14 cellular contexts compared by ENCODE assay signal in the genomic region with DNA sequence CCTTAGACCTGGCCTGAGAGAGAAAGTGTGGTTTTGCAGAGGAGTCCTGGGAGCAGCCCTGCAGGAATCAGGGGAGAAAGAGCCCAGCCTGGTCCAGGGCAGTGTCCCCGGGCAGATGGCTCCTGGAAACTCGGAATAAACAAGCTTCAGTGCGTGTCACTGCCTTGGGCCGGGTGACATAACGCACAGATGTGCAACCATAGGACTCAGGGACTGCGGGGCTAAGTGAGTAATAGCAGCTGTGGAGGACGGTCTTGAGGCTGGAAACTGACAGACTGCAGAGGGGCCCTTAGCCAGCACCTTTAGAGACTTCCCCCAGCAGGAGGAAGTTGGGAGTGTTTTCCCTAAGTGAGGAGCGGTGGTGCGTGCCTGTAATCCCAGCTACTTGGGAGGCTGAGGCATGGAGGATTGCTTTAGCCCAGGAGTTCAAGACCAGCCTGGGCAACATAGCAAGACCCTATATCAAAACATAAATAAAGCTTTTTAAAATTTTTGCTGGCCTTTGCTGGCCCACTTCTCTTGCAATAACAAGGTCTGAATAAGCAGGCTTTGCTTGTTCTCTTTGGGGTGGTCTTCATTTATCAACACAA. TPM values are rescaled to one million over a fixed set of nuclear protein-coding genes. Genes with fewer than 3 reads are reported as not detected.
DNase-seq lines count a peak whose midpoint lies in the region; ATAC-seq, FAIRE-seq and TF ChIP-seq lines count a peak whose summit lies in the region.
"Had no signal": no experiment of that assay in that cellular context is flagged by ENCODE, and none has a peak within 500 bp of the region (broad histone marks: within the 10 kb centered on the region; RNA-seq: fewer than 3 reads in every experiment).

No MANE protein-coding gene starts in this region.

- peak; percentile 43 for DNase-seq in NCI-H82 (lab: John Stamatoyannopoulos, UW)
- no peak for DNase-seq in NCI-H82 treated with DMSO at 0.1 percent for 48 hours (lab: John Stamatoyannopoulos, UW; ENCODE audit: unreplicated experiment)
- DNase-seq in SJCRH30 = peak; percentile 76 to 88
- DNase-seq in HepG2 (ENCODE audit: low spot score) = no peak
- DNase-seq in type B pancreatic cell (ENCODE audit: extremely low spot score, unreplicated experiment) = no peak
- DNase-seq in testis = no peak
- DNase-seq in psoas muscle = no peak
- DNase-seq: Calu3, NCI-H1417, NCI-H526, occipital lobe, SK-N-SH had no signal

- H3K4me3 ChIP-seq in SJCRH30 = no peak overlapping the region
- H3K4me3 ChIP-seq in HepG2 (replicated peaks in 1 of 3; ENCODE audit: insufficient read depth in 1 of 3, low read depth in 2 of 3, low read length in 3 of 3) = no peak overlapping the region
- no peak overlapping the region for H3K4me3 ChIP-seq in testis
- no peak overlapping the region for H3K4me3 ChIP-seq in psoas muscle

- H3K36me3 ChIP-seq in SJCRH30 (no peaks in the 10 kb centered on the region), HepG2 (replicated peaks in 1 of 2; ENCODE audit: control insufficient read depth in 1 of 2, insufficient read depth in 2 of 2, low read length in 2 of 2) (no peaks in the 10 kb centered on the region), testis (ENCODE audit: low read depth, missing control alignments) (no peaks in the 10 kb centered on the region), psoas muscle (ENCODE audit: insufficient read depth in 1 of 2, low read depth in 1 of 2) (no peaks in the 10 kb centered on the region)

- CTCF ChIA-PET in HepG2 (lab: Yijun Ruan, JAX; ENCODE audit: low intra/inter-chr PET ratio, low total read pairs) = no interaction called here

- H3K4me1 ChIP-seq in SJCRH30 = peaks cover 33% of the 10 kb centered on the region
- peaks cover 62% of the 10 kb centered on the region for H3K4me1 ChIP-seq in HepG2 (ENCODE audit: insufficient read depth, low read length)
- H3K4me1 ChIP-seq in testis = peaks cover 18% of the 10 kb centered on the region
- H3K4me1 ChIP-seq in psoas muscle = peaks cover 16% of the 10 kb centered on the region

- H3K9me3 ChIP-seq in SJCRH30 (replicated peaks) = no peaks in the 10 kb centered on the region
- H3K9me3 ChIP-seq in HepG2 (ENCODE audit: low read length) = no peaks in the 10 kb centered on the region
- H3K9me3 ChIP-seq in testis = no peaks in the 10 kb centered on the region
- no peaks in the 10 kb centered on the region for H3K9me3 ChIP-seq in psoas muscle
- H3K9me3 ChIP-seq: SK-N-SH had no signal

- no TSS peak for BruUV-seq in HepG2 (replicated peaks; lab: Mats Ljungman, UMichigan)

- H4K20me1 ChIP-seq in HepG2 (ENCODE audit: insufficient read depth, low read length) = no peaks in the 10 kb centered on the region

- in situ Hi-C loops in HepG2 (cut with HindIII; ENCODE audit: extremely low pct_ligation_motif_present, low pct_unique_long_range_greater_than_20kb) = no loop called here

- H3K27me3 ChIP-seq in SJCRH30 (no peaks in the 10 kb centered on the region), HepG2 (ENCODE audit: control insufficient read depth in 1 of 2, insufficient read depth in 2 of 2, low read length in 2 of 2) (peaks cover 0 to 12% of the 10 kb centered on the region in 2 experiments; a peak in 2 of 5 replicates), testis (no peaks in the 10 kb centered on the region), psoas muscle (ENCODE audit: insufficient read depth in 3 of 3, low read length in 2 of 3) (peaks cover 0 to 7% (median 4%) of the 10 kb centered on the region in 3 donors)

- FAIRE-seq in HepG2 (lab: Jason Lieb, UNC) = no peak

- no peak for TF ChIP-seq POLR2A in HepG2 (IDR thresholded peaks at IDR 0.05; ENCODE audit: insufficient read depth in 1 of 2, low read depth in 2 of 2, low read length in 2 of 2)
- TF ChIP-seq POLR2A in testis (IDR thresholded peaks at IDR 0.05) = no peak

- intact Hi-C loops in HepG2 (cut with micrococcal nuclease; ENCODE audit: unreplicated experiment) = no loop called here
- intact Hi-C loops in testis (cut with DNase I; ENCODE audit: low total_unique reads) = no loop called here
- intact Hi-C loops in psoas muscle (cut with DNase I) = no loop called here

- peak; percentile 12; the same call in 1 of the 3 replicates for ATAC-seq in HepG2
- ATAC-seq in GM18873 (IDR thresholded peaks at IDR 0.05; ENCODE audit: low FRiP score, unreplicated experiment) = no peak
- ATAC-seq in psoas muscle = no peak

- H3K9me3 Mint-ChIP-seq in type B pancreatic cell = no peaks in the 10 kb centered on the region
- H3K9me3 Mint-ChIP-seq: activated naive CD4-positive, alpha-beta T cell treated with anti-CD3 and anti-CD28 coated beads, Interleukin-2, amount 50 U/mL, for 24 hours had no signal

- peaks cover 19% of the 10 kb centered on the region for H3K4me1 Mint-ChIP-seq in type B pancreatic cell (ENCODE audit: unreplicated experiment)

- 44% methylated on average over 2 of the region's 9 CpGs for WGBS in HepG2 (ENCODE audit: low lambda C conversion rate)
- 87 to 92% methylated on average over 9 of the region's 9 CpGs for WGBS in testis, 2 donors
- WGBS in psoas muscle, 3 donors = 33 to 65% (median 47%) methylated on average over 9 of the region's 9 CpGs

- peak overlapping the region; percentile 29 for H3K27ac Mint-ChIP-seq in type B pancreatic cell
- H3K27ac Mint-ChIP-seq: activated naive CD4-positive, alpha-beta T cell treated with anti-CD3 and anti-CD28 coated beads, Interleukin-2, amount 50 U/mL, for 24 hours had no signal

- H3K36me3 Mint-ChIP-seq in type B pancreatic cell = no peaks in the 10 kb centered on the region
- H3K36me3 Mint-ChIP-seq: activated naive CD4-positive, alpha-beta T cell treated with anti-CD3 and anti-CD28 coated beads, Interleukin-2, amount 50 U/mL, for 24 hours had no signal

- TF ChIP-seq EP300 in HepG2 (IDR thresholded peaks at IDR 0.05; ENCODE audit: low read depth in 2 of 2, low read length in 2 of 2) (no peak), HepG2 (CRISPR knock-in tag; IDR thresholded peaks at IDR 0.05; ENCODE audit: borderline replicate concordance) (no peak)

- TF ChIP-seq RAD21 in HepG2 (CRISPR knock-in tag; IDR thresholded peaks at IDR 0.05) = no peak

- no peak overlapping the region for H2AFZ ChIP-seq in HepG2 (ENCODE audit: low read length)

- no peak overlapping the region for H3K4me3 Mint-ChIP-seq in type B pancreatic cell
- H3K4me3 Mint-ChIP-seq: activated naive CD4-positive, alpha-beta T cell treated with anti-CD3 and anti-CD28 coated beads, Interleukin-2, amount 50 U/mL, for 24 hours had no signal

- H3K27me3 Mint-ChIP-seq in type B pancreatic cell = no peaks in the 10 kb centered on the region

- TF ChIP-seq CTCF in HepG2 (CRISPR knock-in tag; IDR thresholded peaks at IDR 0.05) (no peak), type B pancreatic cell (conservative IDR thresholded peaks at IDR 0.05) (no peak), testis (IDR thresholded peaks at IDR 0.05) (no peak), psoas muscle (IDR thresholded peaks at IDR 0.05) (no peak)

- no peaks in the 10 kb centered on the region for H3K79me2 ChIP-seq in HepG2 (ENCODE audit: insufficient read depth, low read length)

- H3K27ac ChIP-seq in SJCRH30 (no peak overlapping the region; the same call in 1 of the 2 replicates), HepG2 (ENCODE audit: extremely low read length, insufficient read depth, low read length) (no peak overlapping the region), testis (no peak overlapping the region), psoas muscle (no peak overlapping the region)

- POLR2A ChIA-PET in HepG2 (lab: Yijun Ruan, JAX) = interaction anchor here (1.2 to 8.4 kb wide), 2 partner anchors 14 to 78 kb away, joined by 4 to 60 read pairs; no protein-coding TSS in a partner anchor

- H3K4me2 ChIP-seq in HepG2 (ENCODE audit: low read depth, low read length) = 0 out of 2 replicates have a peak overlapping the region, but pooled peaks have one; percentile 7
- H3K4me2 ChIP-seq: SK-N-SH had no signal

- H3K9ac ChIP-seq in HepG2 (ENCODE audit: insufficient read depth, low read depth, low read length) = no peak overlapping the region
- H3K9ac ChIP-seq: SK-N-SH had no signal

RNA-seq across cellular contexts. Expression of gene CLIP2, which starts 5.3 kb away (rescaled TPM):
- 29.1 and 29.7 TPM in 2 replicates for total RNA-seq in SJCRH30 (2014; rRNA removed; shearing (Covaris generic))
- total RNA-seq in HepG2 (2016; rRNA removed; fragmentation: Illumina TruSeq; extraction: Trizol) (13.6 and 17.4 TPM in 2 replicates), type B pancreatic cell (ENCODE audit: low replicate concordance) (45.0 and 48.9 TPM in 2 replicates), testis (10 to 100 TPM; 16.5 to 19.8 TPM), psoas muscle (1 to 10 TPM; 2.2 to 4.3 (median 3.3) TPM)
- 7.5 and 7.6 TPM in 2 replicates for total RNA-seq in HepG2 (2016; cell fraction: cytosol; rRNA removed; fragmentation: Illumina TruSeq; extraction: Trizol; ENCODE audit: low read depth)
- 10.6 and 19.9 TPM in 2 replicates for total RNA-seq in HepG2 (2016; cell fraction: insoluble cytoplasmic fraction; rRNA removed; fragmentation: Illumina TruSeq; extraction: Trizol)
- 9.6 and 10.3 TPM in 2 replicates for total RNA-seq in HepG2 (2016; cell fraction: membrane; rRNA removed; fragmentation: Illumina TruSeq; extraction: Trizol)
- 15.2 and 16.4 TPM in 2 replicates for total RNA-seq in HepG2 (2016; cell fraction: nucleus; rRNA removed; fragmentation: Illumina TruSeq; extraction: Trizol)
- polyA plus RNA-seq in HepG2 (2011; rRNA removed) (6.5 and 9.2 TPM in 2 replicates), testis (ENCODE audit: insufficient read depth, low read depth, low replicate concordance) (8.5 TPM), psoas muscle (1 to 10 TPM; 1.5 to 1.8 (median 1.6) TPM)
- 6.5 and 7.4 TPM in 2 replicates for polyA plus RNA-seq in HepG2 (2011; cell fraction: cytosol; rRNA removed)
- 19.0 and 19.1 TPM in 2 replicates for polyA plus RNA-seq in HepG2 (2011; cell fraction: nucleus; rRNA removed)
- polyA plus RNA-seq in HepG2 (2012) = 14.2 and 32.5 TPM in 2 replicates
- 1.6 and 1.8 TPM in 2 replicates for polyA plus RNA-seq in HepG2 (2016; cell fraction: cytosol; fragmentation: Illumina TruSeq; extraction: Trizol; ENCODE audit: low read depth)
- polyA plus RNA-seq in HepG2 (2016; cell fraction: insoluble cytoplasmic fraction; fragmentation: Illumina TruSeq; extraction: Trizol; ENCODE audit: low read depth) = 10.0 and 13.1 TPM in 2 replicates
- 4.5 and 5.2 TPM in 2 replicates for polyA plus RNA-seq in HepG2 (2016; cell fraction: membrane; fragmentation: Illumina TruSeq; extraction: Trizol; ENCODE audit: low read depth)
- 22.6 and 24.8 TPM in 2 replicates for polyA plus RNA-seq in HepG2 (2016; cell fraction: nucleus; fragmentation: Illumina TruSeq; extraction: Trizol; ENCODE audit: insufficient read depth, low read depth)
- 2.9 and 19.1 TPM in 2 replicates for polyA minus RNA-seq in HepG2 (2011; rRNA and poly(A)+ RNA removed; ENCODE audit: low replicate concordance)
- 9.1 and 11.1 TPM in 2 replicates for polyA minus RNA-seq in HepG2 (2011; cell fraction: cytosol; rRNA and poly(A)+ RNA removed)
- 14.3 and 17.3 TPM in 2 replicates for polyA minus RNA-seq in HepG2 (2011; cell fraction: nucleus; rRNA and poly(A)+ RNA removed)

RNA-seq across cellular contexts. Expression of gene RFC2, which starts 29.8 kb away (rescaled TPM):
- total RNA-seq in SJCRH30 (2014; rRNA removed; shearing (Covaris generic)) = 111 and 112 TPM in 2 replicates
- total RNA-seq in HepG2 (2016; rRNA removed; fragmentation: Illumina TruSeq; extraction: Trizol) = 43.5 and 51.2 TPM in 2 replicates
- 22.7 TPM in 2 replicates for total RNA-seq in HepG2 (2016; cell fraction: cytosol; rRNA removed; fragmentation: Illumina TruSeq; extraction: Trizol; ENCODE audit: low read depth)
- 44.7 and 55.0 TPM in 2 replicates for total RNA-seq in HepG2 (2016; cell fraction: insoluble cytoplasmic fraction; rRNA removed; fragmentation: Illumina TruSeq; extraction: Trizol)
- total RNA-seq in HepG2 (2016; cell fraction: membrane; rRNA removed; fragmentation: Illumina TruSeq; extraction: Trizol) = 29.4 and 29.5 TPM in 2 replicates
- 16.1 and 16.4 TPM in 2 replicates for total RNA-seq in HepG2 (2016; cell fraction: nucleus; rRNA removed; fragmentation: Illumina TruSeq; extraction: Trizol)
- 14.2 and 14.6 TPM in 2 replicates for polyA plus RNA-seq in HepG2 (2011; rRNA removed)
- 12.7 and 17.2 TPM in 2 replicates for polyA plus RNA-seq in HepG2 (2011; cell fraction: cytosol; rRNA removed)
- 4.5 TPM in 2 replicates for polyA plus RNA-seq in HepG2 (2011; cell fraction: nucleus; rRNA removed)
- polyA plus RNA-seq in HepG2 (2012) = 8.2 and 15.6 TPM in 2 replicates
- 20.5 and 22.0 TPM in 2 replicates for polyA plus RNA-seq in HepG2 (2016; cell fraction: cytosol; fragmentation: Illumina TruSeq; extraction: Trizol; ENCODE audit: low read depth)
- 64.2 and 73.3 TPM in 2 replicates for polyA plus RNA-seq in HepG2 (2016; cell fraction: insoluble cytoplasmic fraction; fragmentation: Illumina TruSeq; extraction: Trizol; ENCODE audit: low read depth)
- polyA plus RNA-seq in HepG2 (2016; cell fraction: membrane; fragmentation: Illumina TruSeq; extraction: Trizol; ENCODE audit: low read depth) = 28.2 TPM in 2 replicates
- polyA plus RNA-seq in HepG2 (2016; cell fraction: nucleus; fragmentation: Illumina TruSeq; extraction: Trizol; ENCODE audit: insufficient read depth, low read depth) = 27.9 and 32.8 TPM in 2 replicates
- 19.7 and 106 TPM in 2 replicates for polyA minus RNA-seq in HepG2 (2011; rRNA and poly(A)+ RNA removed; ENCODE audit: low replicate concordance)
- polyA minus RNA-seq in HepG2 (2011; cell fraction: cytosol; rRNA and poly(A)+ RNA removed) = 11.3 and 12.6 TPM in 2 replicates
- polyA minus RNA-seq in HepG2 (2011; cell fraction: nucleus; rRNA and poly(A)+ RNA removed) = 9.6 and 11.5 TPM in 2 replicates
- total RNA-seq in type B pancreatic cell (ENCODE audit: low replicate concordance) = 26.5 and 40.9 TPM in 2 replicates
- 10 to 100 TPM; 10.8 to 15.2 TPM for total RNA-seq in testis
- 29.2 TPM for polyA plus RNA-seq in testis (ENCODE audit: insufficient read depth, low read depth, low replicate concordance)
- 10 to 100 TPM; 13.7 to 19.8 (median 18.1) TPM for total RNA-seq in psoas muscle
- 10 to 100 TPM; 20.7 to 25.8 (median 24.1) TPM for polyA plus RNA-seq in psoas muscle

Comparison
In these comparisons a context has a peak if more than half of its experiments do, and no peak if none do; other contexts are left out.
1. DNase-seq: peak in NCI-H82 (single experiment) and SJCRH30 (2 of 2); none in NCI-H82 treated with DMSO at 0.1 percent for 48 hours (single experiment), HepG2 (single experiment), type B pancreatic cell (single experiment), testis (single experiment) and psoas muscle (0 of 2).